8 cellular contexts compared by ENCODE assay signal in genomic region chr9:136711751-136712689, GRCh38. TPM values are rescaled to one million over a fixed set of nuclear protein-coding genes. Genes with fewer than 3 reads are reported as not detected.
DNase-seq lines count a peak whose midpoint lies in the region; TF ChIP-seq lines count a peak whose summit lies in the region.

DIPK1B (plus strand) TSS chr9:136712572; CDS start chr9:136712666, 94 bp downstream.

- no peak for TF ChIP-seq CTCF in 22Rv1 (IDR thresholded peaks at IDR 0.05)
- no peak for TF ChIP-seq CTCF in fibroblast of the aortic adventitia (IDR thresholded peaks at IDR 0.05; ENCODE audit: insufficient read depth, low read length)
- no peak for TF ChIP-seq CTCF in parathyroid adenoma (IDR thresholded peaks at IDR 0.05)
- no peak for TF ChIP-seq CTCF in GM10248 (IDR thresholded peaks at IDR 0.05; ENCODE audit: control extremely low read depth, extremely low read depth, low read depth, missing control alignments)

- H3K4me3 ChIP-seq in HUES48 (ENCODE audit: low read depth, low read length) (peak within 1 kb of the TSS; percentile 90), SK-N-MC (peak within 1 kb of the TSS; percentile 89), fibroblast of the aortic adventitia (ENCODE audit: low read depth, low read length) (peak within 1 kb of the TSS; percentile 39), parathyroid adenoma (ENCODE audit: low read depth, low read length) (peak within 1 kb of the TSS; percentile 71)

- H3K79me2 ChIP-seq in parathyroid adenoma = no peaks in the 10 kb centered on the region

- POLR2A ChIA-PET in GM10248 (lab: Yijun Ruan, JAX) = no interaction called here

- H3K36me3 ChIP-seq in HUES48 (ENCODE audit: control insufficient read depth, insufficient read depth, low read length) (no peaks in the 10 kb centered on the region), SK-N-MC (ENCODE audit: insufficient read depth, low read length) (no peaks in the 10 kb centered on the region), parathyroid adenoma (ENCODE audit: control insufficient read depth, insufficient read depth, low read length) (no peaks in the 10 kb centered on the region)

- H3K27me3 ChIP-seq in HUES48 (ENCODE audit: control insufficient read depth, insufficient read depth, low read length) (0 out of 2 replicates have a peak, but pooled peaks cover 13% of the 10 kb centered on the region), parathyroid adenoma (ENCODE audit: control insufficient read depth, insufficient read depth, low read length) (no peaks in the 10 kb centered on the region)

- peak within 1 kb of the TSS; percentile 87 for H3K4me2 ChIP-seq in parathyroid adenoma (ENCODE audit: low read length)

- peak within 1 kb of the TSS; percentile 65 for H3K27ac ChIP-seq in 22Rv1
- H3K27ac ChIP-seq in HUES48 (ENCODE audit: low read depth, low read length) = peak within 1 kb of the TSS; percentile 55
- no peak within 1 kb of the TSS for H3K27ac ChIP-seq in SK-N-MC
- peak within 1 kb of the TSS; percentile 19 for H3K27ac ChIP-seq in parathyroid adenoma

- in situ Hi-C loops in ACHN (cut with HindIII; ENCODE audit: low pct_ligation_motif_present, low pct_unique_long_range_greater_than_20kb, low sequenced_read_pairs) = no loop called here

- DNase-seq in SK-N-MC (ENCODE audit: low read depth, low spot score) = no peak
- no peak for DNase-seq in fibroblast of the aortic adventitia (ENCODE audit: low read depth)
- DNase-seq in ACHN = no peak
- no peak for DNase-seq in GM10248 (ENCODE audit: extremely low spot score)
- DNase-seq in activated CD4-positive, alpha-beta T cell treated with anti-CD3 and anti-CD28 coated beads for 1 hour = no peak

- peak within 1 kb of the TSS; percentile 56; the same call in 1 of the 2 replicates for H3K9ac ChIP-seq in HUES48 (ENCODE audit: low read depth, low read length)
- peak within 1 kb of the TSS; percentile 79 for H3K9ac ChIP-seq in SK-N-MC (ENCODE audit: insufficient read length)
- no peak within 1 kb of the TSS for H3K9ac ChIP-seq in parathyroid adenoma

- CTCF ChIA-PET in GM10248 (lab: Yijun Ruan, JAX) = no interaction called here

- H3K4me1 ChIP-seq in HUES48 (ENCODE audit: control insufficient read depth, insufficient read depth, low read length) = peaks cover 7% of the 10 kb centered on the region; the same call in 1 of the 2 replicates
- no peaks in the 10 kb centered on the region for H3K4me1 ChIP-seq in parathyroid adenoma

- peak within 1 kb of the TSS; percentile 72 for H2AFZ ChIP-seq in parathyroid adenoma

- H3K9me3 ChIP-seq in HUES48 (ENCODE audit: control insufficient read depth, insufficient read depth, low read length) (no peaks in the 10 kb centered on the region), SK-N-MC (ENCODE audit: low read depth, low read length) (no peaks in the 10 kb centered on the region), parathyroid adenoma (ENCODE audit: control insufficient read depth, low read length) (no peaks in the 10 kb centered on the region)

RNA-seq across cellular contexts. Expression of gene DIPK1B, which starts in this region (rescaled TPM):
- 0.45 and 0.98 TPM in 2 replicates for total RNA-seq in fibroblast of the aortic adventitia (ENCODE audit: low replicate concordance)

Comparison
In these comparisons a context has a peak if more than half of its experiments do, and no peak if none do; other contexts are left out.
1. H3K4me3 ChIP-seq: peak in every context shown above with its lines; median percentile 90 in HUES48; 89 in SK-N-MC; 71 in parathyroid adenoma; 39 in fibroblast of the aortic adventitia.